22 cellular contexts compared by ENCODE assay signal in genomic region chr21:46017695-46018094, GRCh38. TPM values are rescaled to one million over a fixed set of nuclear protein-coding genes. Genes with fewer than 3 reads are reported as not detected.
DNase-seq lines count a peak whose midpoint lies in the region; ATAC-seq, FAIRE-seq and TF ChIP-seq lines count a peak whose summit lies in the region.
"Had no signal": no experiment of that assay in that cellular context is flagged by ENCODE, and none has a peak within 500 bp of the region (broad histone marks: within the 10 kb centered on the region; RNA-seq: fewer than 3 reads in every experiment).

No MANE protein-coding gene starts in this region.

- H3K36me3 ChIP-seq in GM12878 (ENCODE audit: control insufficient read depth in 2 of 2, insufficient read depth in 2 of 2, low read length in 1 of 2), result no peaks in the 10 kb centered on the region
- H3K36me3 ChIP-seq in vagina, result no peaks in the 10 kb centered on the region

- H4K20me1 ChIP-seq in GM12878 (ENCODE audit: control insufficient read depth, insufficient read depth), result no peaks in the 10 kb centered on the region

- no peak overlapping the region for H2AFZ ChIP-seq in GM12878 (ENCODE audit: control insufficient read depth, low read depth, low read length)
- H2AFZ ChIP-seq: GM23338 had no signal

- intact Hi-C loops in GM12878 (cut with micrococcal nuclease; ENCODE audit: unreplicated experiment), result no loop called here
- intact Hi-C loops in vagina (cut with DNase I), result no loop called here

- H3K4me1 Mint-ChIP-seq in activated naive CD4-positive, alpha-beta T cell treated with anti-CD3 and anti-CD28 coated beads, Interleukin-2, amount 10 ng/mL, durations not matched to agents 7 days and 5 days, result no peaks in the 10 kb centered on the region
- H3K4me1 Mint-ChIP-seq in osteocyte (ENCODE audit: unreplicated experiment), result peaks cover 4% of the 10 kb centered on the region
- H3K4me1 Mint-ChIP-seq: B cell; CD4-positive, alpha-beta memory T cell; GM23338; H9 had no signal

- H3K9me3 Mint-ChIP-seq in activated naive CD4-positive, alpha-beta T cell treated with anti-CD3 and anti-CD28 coated beads, Interleukin-2, amount 10 ng/mL, durations not matched to agents 7 days and 5 days, result no peaks in the 10 kb centered on the region
- peaks cover 8% of the 10 kb centered on the region for H3K9me3 Mint-ChIP-seq in osteocyte (ENCODE audit: unreplicated experiment)
- H3K9me3 Mint-ChIP-seq: CD4-positive, alpha-beta memory T cell; GM23338; H9; HFFc6 had no signal

- no peak for TF ChIP-seq RAD21 in GM12878 (IDR thresholded peaks at IDR 0.05; ENCODE audit: insufficient read depth, low read depth, low read length)

- POLR2A ChIA-PET in GM12878 (lab: Charles Lee), result no interaction called here

- H3K9me3 ChIP-seq in GM12878 (replicated peaks; ENCODE audit: control insufficient read depth, insufficient read depth, low read length), result no peaks in the 10 kb centered on the region
- no peaks in the 10 kb centered on the region for H3K9me3 ChIP-seq in vagina
- H3K9me3 ChIP-seq: Caco-2 had no signal

- H3K27ac Mint-ChIP-seq in activated naive CD4-positive, alpha-beta T cell treated with anti-CD3 and anti-CD28 coated beads, Interleukin-2, amount 10 ng/mL, durations not matched to agents 7 days and 5 days, result no peak overlapping the region
- H3K27ac Mint-ChIP-seq in osteocyte (ENCODE audit: unreplicated experiment), result no peak overlapping the region
- H3K27ac Mint-ChIP-seq: B cell; CD4-positive, alpha-beta memory T cell; GM23338; HFFc6 had no signal

- TF ChIP-seq CTCF in GM12878 (IDR thresholded peaks at IDR 0.05 in 2 of 3, conservative IDR thresholded peaks at IDR 0.05 in 1 of 3; ENCODE audit: control insufficient read depth in 2 of 3, extremely low read depth in 1 of 3, insufficient read depth in 1 of 3, low read depth in 3 of 3, low read length in 3 of 3), result no peak
- no peak for TF ChIP-seq CTCF in osteocyte (IDR thresholded peaks at IDR 0.05)
- no peak for TF ChIP-seq CTCF in vagina (IDR thresholded peaks at IDR 0.05)
- TF ChIP-seq CTCF in omental fat pad (IDR thresholded peaks at IDR 0.05), result no peak

- ATAC-seq in GM12878 (no peak), omental fat pad (ENCODE audit: low FRiP score) (no peak)
- ATAC-seq: GM23338, HCT116 had no signal

- H3K27me3 Mint-ChIP-seq in activated naive CD4-positive, alpha-beta T cell treated with anti-CD3 and anti-CD28 coated beads, Interleukin-2, amount 10 ng/mL, durations not matched to agents 7 days and 5 days, result peaks cover 24% of the 10 kb centered on the region
- peaks cover 16% of the 10 kb centered on the region for H3K27me3 Mint-ChIP-seq in osteocyte (ENCODE audit: unreplicated experiment)

- no peak overlapping the region for H3K4me2 ChIP-seq in GM12878 (ENCODE audit: control insufficient read depth, insufficient read depth)
- H3K4me2 ChIP-seq: GM23338 had no signal

- peak; percentile 6 for DNase-seq in activated naive CD4-positive, alpha-beta T cell treated with anti-CD3 and anti-CD28 coated beads, Interleukin-2, amount 10 ng/mL, durations not matched to agents 7 days and 5 days
- DNase-seq in activated naive CD4-positive, alpha-beta T cell (lab: John Stamatoyannopoulos, UW), result no peak
- DNase-seq in RCC 7860 (ENCODE audit: low spot score) (no peak), GM12878 (ENCODE audit: low read depth, low spot score) (no peak), osteocyte (ENCODE audit: extremely low spot score, unreplicated experiment) (peak; percentile 27), amniotic stem cell (lab: John Stamatoyannopoulos, UW) (no peak), vagina (ENCODE audit: extremely low spot score in 2 of 2) (no peak), omental fat pad (ENCODE audit: low spot score) (no peak)
- DNase-seq: C1 segment of cervical spinal cord; Caco-2; CD4-positive, alpha-beta memory T cell; DMS153; DND-41; H9; HFFc6 had no signal

- H3K36me3 Mint-ChIP-seq in activated naive CD4-positive, alpha-beta T cell treated with anti-CD3 and anti-CD28 coated beads, Interleukin-2, amount 10 ng/mL, durations not matched to agents 7 days and 5 days, result no peaks in the 10 kb centered on the region
- no peaks in the 10 kb centered on the region for H3K36me3 Mint-ChIP-seq in osteocyte (ENCODE audit: unreplicated experiment)
- H3K36me3 Mint-ChIP-seq: CD4-positive, alpha-beta memory T cell had no signal

- no peak overlapping the region for H3K4me3 Mint-ChIP-seq in activated naive CD4-positive, alpha-beta T cell treated with anti-CD3 and anti-CD28 coated beads, Interleukin-2, amount 10 ng/mL, durations not matched to agents 7 days and 5 days
- H3K4me3 Mint-ChIP-seq in osteocyte (ENCODE audit: unreplicated experiment), result no peak overlapping the region
- H3K4me3 Mint-ChIP-seq: B cell; CD4-positive, alpha-beta memory T cell; GM23338; H9; HFFc6 had no signal

- no peak for TF ChIP-seq EP300 in GM12878 (IDR thresholded peaks at IDR 0.05; ENCODE audit: borderline replicate concordance in 1 of 2, control insufficient read depth in 1 of 2, low read depth in 2 of 2, low read length in 2 of 2)

- FAIRE-seq in RCC 7860 (lab: Jason Lieb, UNC) (peak; percentile 60), GM12878 (lab: Jason Lieb, UNC) (no peak)
- FAIRE-seq: A204.1, G401.6, GM18507 had no signal

- TF ChIP-seq POLR2A in GM12878 (IDR thresholded peaks at IDR 0.05; ENCODE audit: low read depth, low read length), result no peak
- no peak for TF ChIP-seq POLR2A in vagina (IDR thresholded peaks at IDR 0.05)

- no TSS peak for BruUV-seq in GM12878 (replicated peaks; lab: Mats Ljungman, UMichigan)

- H3K4me3 ChIP-seq in GM12878 (no peak overlapping the region), vagina (no peak overlapping the region)
- H3K4me3 ChIP-seq: GM23338 had no signal

- H3K9ac ChIP-seq in GM12878 (ENCODE audit: control insufficient read depth, insufficient read depth, low read length), result no peak overlapping the region

- H3K79me2 ChIP-seq in GM12878 (ENCODE audit: control insufficient read depth, insufficient read depth, low read length), result no peaks in the 10 kb centered on the region

- WGBS in GM12878 (ENCODE audit: insufficient coverage, insufficient replicate concordance, low lambda C conversion rate, missing lambda C conversion rate), result 37% methylated on average over 4 of the region's 4 CpGs

- CTCF ChIA-PET in activated naive CD4-positive, alpha-beta T cell treated with anti-CD3 and anti-CD28 coated beads, Interleukin-2, amount 10 ng/mL, durations not matched to agents 7 days and 5 days (lab: Charles Lee), result no interaction called here
- CTCF ChIA-PET in GM12878 (lab: Yijun Ruan, JAX), result no interaction called here

- H3K4me1 ChIP-seq in GM12878 (ENCODE audit: control insufficient read depth, insufficient read depth, low read length) (no peaks in the 10 kb centered on the region), vagina (peaks cover 9% of the 10 kb centered on the region)

- SMC1A ChIA-PET in GM12878 (lab: Charles Lee; ENCODE audit: uncharacterized antibody, unreplicated experiment), result interaction anchor here (0.9 kb wide), 1 partner anchor 9 kb away, joined by 3 read pairs; no protein-coding TSS in a partner anchor

- H3K27ac ChIP-seq in GM12878 (ENCODE audit: control insufficient read depth, insufficient read depth) (no peak overlapping the region), vagina (no peak overlapping the region)
- H3K27ac ChIP-seq: 22Rv1 had no signal

- in situ Hi-C loops in GM12878 (cut with MboI), result no loop called here

- H3K27me3 ChIP-seq in GM12878 (replicated peaks in 1 of 2; ENCODE audit: control insufficient read depth in 2 of 2, insufficient read depth in 2 of 2, low read length in 1 of 2) (no peaks in the 10 kb centered on the region), vagina (no peaks in the 10 kb centered on the region)

- RAD21 ChIA-PET in GM12878 (lab: Charles Lee; ENCODE audit: unreplicated experiment), result no interaction called here

RNA-seq across cellular contexts. Expression of gene COL6A1, which starts 36.1 kb away (rescaled TPM):
- total RNA-seq in GM12878 (2013; cell fraction: nucleolus; rRNA removed), result 0.47 and 0.56 TPM in 2 replicates
- total RNA-seq in GM12878 (2014; rRNA removed) (not detected in 2 replicates), GM12878 (2014; rRNA removed; fragmentation: Illumina TruSeq; extraction: Trizol) (not detected in 2 replicates), GM12878 (2021) (1.1 and 1.3 TPM in 2 replicates), osteocyte (1,503 and 1,582 TPM in 2 replicates), vagina (520 TPM), omental fat pad (1,000 to 10,000 TPM in 1 of 4 donors, 100 to 1,000 TPM in 3; 410 to 1,024 (median 521) TPM)
- not detected for polyA plus RNA-seq in GM12878 (2011; ENCODE audit: low read depth)
- polyA plus RNA-seq in GM12878 (2011; rRNA removed) (not detected in 2 replicates), GM12878 (2014; fragmentation: Illumina TruSeq; extraction: Trizol) (not detected in 2 replicates), GM12878 (2014; fragmentation: Nextera tagmentation; extraction: Ambion mirVana) (not detected), GM12878 (2014; rRNA removed) (not detected in 2 replicates), GM12878 (2016; fragmentation: Nextera tagmentation; extraction: Ambion mirVana) (under 1 TPM; 0.12 to 0.20 TPM)
- polyA plus RNA-seq in GM12878 (2011; cell fraction: cytosol; rRNA removed), result 0.09 and 0.17 TPM in 2 replicates
- polyA plus RNA-seq in GM12878 (2011; cell fraction: nucleus; rRNA removed), result 0.99 and 1.0 TPM in 2 replicates
- 0.38 and 0.58 TPM in 2 replicates for polyA plus RNA-seq in GM12878 (2012)
- polyA minus RNA-seq in GM12878 (2011; rRNA and poly(A)+ RNA removed), result not detected in 2 replicates
- polyA minus RNA-seq in GM12878 (2011; cell fraction: cytosol; rRNA and poly(A)+ RNA removed), result not detected in 2 replicates
- 0.19 and 0.36 TPM in 2 replicates for polyA minus RNA-seq in GM12878 (2011; cell fraction: nucleus; rRNA and poly(A)+ RNA removed)

Comparison
In these comparisons a context has a peak if more than half of its experiments do, and no peak if none do; other contexts are left out.
1. DNase-seq: peak in activated naive CD4-positive, alpha-beta T cell treated with anti-CD3 and anti-CD28 coated beads, Interleukin-2, amount 10 ng/mL, durations not matched to agents 7 days and 5 days (single experiment) and osteocyte (single experiment); none in activated naive CD4-positive, alpha-beta T cell (0 of 4), RCC 7860 (single experiment), GM12878 (single experiment), amniotic stem cell (single experiment), vagina (0 of 2) and omental fat pad (single experiment).
2. RNA of gene COL6A1, which starts 36.1 kb away (total RNA-seq): 1,503 to 1,582 TPM in osteocyte, 410 to 1,024 TPM in omental fat pad and 520 TPM in vagina (single experiment); 0.47 to 1.3 TPM in GM12878; every median in the first group is over 100 times any median in the second.